In the genomic region with DNA sequence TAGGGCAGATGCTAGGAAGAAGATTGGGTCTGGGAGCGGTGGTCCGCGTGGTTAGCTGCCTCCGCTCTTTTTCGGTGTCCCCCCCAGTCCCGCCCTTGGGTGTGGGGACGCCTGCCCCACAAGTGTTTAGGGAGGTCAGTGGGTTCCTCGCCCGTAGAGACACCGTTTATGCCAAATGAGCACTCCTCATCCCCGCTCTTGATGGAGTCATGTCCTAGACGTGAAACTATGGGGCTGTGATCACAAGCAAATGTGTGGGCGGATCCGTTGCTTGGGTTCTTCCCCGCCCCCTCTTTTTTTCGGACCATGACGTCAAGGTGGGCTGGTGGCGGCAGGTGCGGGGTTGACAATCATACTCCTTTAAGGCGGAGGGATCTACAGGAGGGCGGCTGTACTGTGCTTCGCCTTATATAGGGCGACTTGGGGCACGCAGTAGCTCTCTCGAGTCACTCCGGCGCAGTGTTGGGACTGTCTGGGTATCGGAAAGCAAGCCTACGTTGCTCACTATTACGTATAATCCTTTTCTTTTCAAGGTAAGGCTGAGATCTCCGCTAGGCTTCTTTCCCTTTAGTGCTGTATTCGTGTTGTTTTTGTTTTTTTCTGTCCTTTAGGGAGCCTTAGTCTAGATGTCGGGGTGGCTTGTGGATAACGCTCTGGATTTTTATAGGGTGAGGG, we compare ENCODE assay signal across 8 cellular contexts. TPM values are rescaled to one million over a fixed set of nuclear protein-coding genes. Genes with fewer than 3 reads are reported as not detected.
DNase-seq lines count a peak whose midpoint lies in the region; ATAC-seq, FAIRE-seq and TF ChIP-seq lines count a peak whose summit lies in the region.

A gene (plus strand): TSS at position 439 of the 675 bp plus-strand sequence. CDS start 1,529 bp downstream, outside the sequence.

- H3K27me3 ChIP-seq in Caco-2 (replicated peaks; ENCODE audit: control insufficient read depth, insufficient read depth, low read length) = no peaks in the 10 kb centered on the region
- H3K27me3 ChIP-seq in H1 (replicated peaks in 1 of 4; ENCODE audit: control insufficient read depth in 3 of 4, extremely low read depth in 1 of 4, insufficient read depth in 3 of 4, low read length in 3 of 4) = no peaks in the 10 kb centered on the region
- H3K27me3 ChIP-seq in mesendoderm (ENCODE audit: insufficient read depth, low read length, poor library complexity) = no peaks in the 10 kb centered on the region

- peak within 1 kb of the TSS; percentile 80 for H3K4ac ChIP-seq in H1 (replicated peaks; ENCODE audit: insufficient read length, low read depth, low read length)
- peak within 1 kb of the TSS; percentile 88 for H3K4ac ChIP-seq in mesendoderm (ENCODE audit: low read depth, low read length)

- WGBS in H1 (ENCODE audit: extremely low coverage in 1 of 2, insufficient coverage in 1 of 2, insufficient read length in 1 of 2, insufficient replicate concordance in 2 of 2, low coverage in 1 of 2, low lambda C conversion rate in 2 of 2, missing lambda C conversion rate in 1 of 2), 2 experiments = 1% methylated on average over 31 of the region's 34 CpGs; no CpG with 5 or more reads in 1 of the 2 experiments
- no CpG with 5 or more reads among the region's 34 CpGs for WGBS in mesendoderm (ENCODE audit: extremely low coverage, insufficient coverage, low lambda C conversion rate)

- H3K4me2 ChIP-seq in H1 (ENCODE audit: insufficient read depth in 1 of 2, low read depth in 2 of 2, low read length in 2 of 2) (peak within 1 kb of the TSS; percentile 92 to 96), mesendoderm (ENCODE audit: low read length) (peak within 1 kb of the TSS; percentile 91)

- H2AFZ ChIP-seq in H1 (ENCODE audit: low read length) = peak within 1 kb of the TSS; percentile 64; the same call in 1 of the 2 replicates

- TF ChIP-seq RAD21 in H1 (IDR thresholded peaks at IDR 0.05 in 1 of 2, conservative IDR thresholded peaks at IDR 0.05 in 1 of 2; ENCODE audit: low read depth in 2 of 2, low read length in 2 of 2) = no peak

- peak within 1 kb of the TSS; percentile 43 for H3K14ac ChIP-seq in H1 (ENCODE audit: insufficient read length)

- POLR2A ChIA-PET in Caco-2 (lab: Charles Lee) (interaction anchor here (0.5 to 2.1 kb wide), 13 partner anchors 9 to 442 kb away, joined by 3 to 37 read pairs (median 4); a partner anchor contains a TSS), H1 (lab: Charles Lee; ENCODE audit: partially characterized antibody) (interaction anchor here (0.5 to 18.9 kb wide), 73 partner anchors 7 to 723 kb away, joined by 3 to 581 read pairs (median 5); a partner anchor contains a TSS)

- no peak for FAIRE-seq in H1 (lab: Jason Lieb, UNC)

- no peaks in the 10 kb centered on the region for H3K9me3 ChIP-seq in Caco-2
- no peaks in the 10 kb centered on the region for H3K9me3 ChIP-seq in H1 (ENCODE audit: insufficient read depth in 2 of 2, low read depth in 1 of 2, low read length in 1 of 2)

- H3K79me1 ChIP-seq in H1 (ENCODE audit: low read depth, low read length) (no peaks in the 10 kb centered on the region; the same call in 1 of the 2 replicates), mesendoderm (ENCODE audit: low read length) (peaks cover 15% of the 10 kb centered on the region)

- peaks cover 13% of the 10 kb centered on the region for H3K4me1 Mint-ChIP-seq in Caco-2 (ENCODE audit: low read depth, unreplicated experiment)

- H2AK5ac ChIP-seq in H1 (ENCODE audit: low read depth, low read length) = peak within 1 kb of the TSS; percentile 94; the same call in 1 of the 2 replicates
- H2AK5ac ChIP-seq in mesendoderm (ENCODE audit: low read length) = peak within 1 kb of the TSS; percentile 87

- DNase-seq in Caco-2 (peak; percentile 95 to 98), HT1080 (ENCODE audit: low read depth) (peak; percentile 99), NOMO-1 (lab: John Stamatoyannopoulos, UW; ENCODE audit: unreplicated experiment in 2 of 2) (peak; percentile 95), H1 (ENCODE audit: low read depth in 1 of 2, low spot score in 2 of 2) (peak; percentile 94 to 97), mesendoderm (peak; percentile 99)
- peak; percentile 90 to 92 (median 90) for DNase-seq in activated CD8-positive, alpha-beta memory T cell treated with anti-CD3 and anti-CD28 coated beads for 48 hours (ENCODE audit: low read depth in 2 of 3, low spot score in 2 of 3)
- peak; percentile 91 for DNase-seq in stimulated activated CD8-positive, alpha-beta memory T cell treated with anti-CD3 and anti-CD28 coated beads, Interleukin-12 subunit alpha, Interleukin-12 subunit beta, amount 100 ng/mL, for 4 hours (ENCODE audit: low read depth)

- H3K23ac ChIP-seq in H1 (ENCODE audit: insufficient read length) = no peak within 1 kb of the TSS
- H3K23ac ChIP-seq in mesendoderm (ENCODE audit: low read length) = peak within 1 kb of the TSS; percentile 96

- CTCF ChIA-PET in Caco-2 (lab: Charles Lee) = interaction anchor here (0.7 to 1.6 kb wide), 6 partner anchors 9 to 135 kb away, joined by 3 to 8 read pairs (median 4); a partner anchor contains a TSS
- CTCF ChIA-PET in H1 (lab: Charles Lee; ENCODE audit: partially characterized antibody) = interaction anchor here (0.6 to 8.1 kb wide), 13 partner anchors 8 to 78 kb away, joined by 3 to 102 read pairs (median 5); a partner anchor contains a TSS

- TF ChIP-seq EP300 in H1 (IDR thresholded peaks at IDR 0.05; ENCODE audit: borderline replicate concordance in 1 of 2, low read depth in 2 of 2, low read length in 2 of 2) = no peak

- ATAC-seq in GM21367 (IDR thresholded peaks at IDR 0.05; ENCODE audit: unreplicated experiment) = peak; percentile 46

- H3K56ac ChIP-seq in H1 (replicated peaks; ENCODE audit: insufficient read length, low read depth, low read length) (peak within 1 kb of the TSS; percentile 75), mesendoderm (ENCODE audit: low read length) (peak within 1 kb of the TSS; percentile 100)

- H3K36me3 Mint-ChIP-seq in Caco-2 (ENCODE audit: insufficient read depth, unreplicated experiment) = peaks cover 62% of the 10 kb centered on the region

- H4K5ac ChIP-seq in H1 (ENCODE audit: insufficient read length, low read depth, low read length) (peak within 1 kb of the TSS; percentile 61), mesendoderm (ENCODE audit: low read length) (peak within 1 kb of the TSS; percentile 45)

- intact Hi-C loops in Caco-2 (cut with micrococcal nuclease; ENCODE audit: unreplicated experiment) = loop anchor here (5.0 kb wide), 1 partner anchor 429 kb away; no protein-coding TSS in a partner anchor

- H2BK15ac ChIP-seq in H1 (ENCODE audit: low read length) = no peak within 1 kb of the TSS
- no peak within 1 kb of the TSS for H2BK15ac ChIP-seq in mesendoderm (replicated peaks; ENCODE audit: low read depth)

- TF ChIP-seq CTCF in Caco-2 (IDR thresholded peaks at IDR 0.05; ENCODE audit: insufficient read depth in 1 of 2, low read depth in 1 of 2, low read length in 1 of 2, severe bottlenecking in 1 of 2, unreplicated experiment in 1 of 2) (no peak), H1 (IDR thresholded peaks at IDR 0.05; ENCODE audit: control extremely low read depth in 1 of 3, insufficient read depth in 1 of 3, low read depth in 1 of 3, low read length in 3 of 3) (no peak)

- no peaks in the 10 kb centered on the region for H3K27me3 Mint-ChIP-seq in Caco-2 (ENCODE audit: insufficient read depth, unreplicated experiment)

- peaks cover 31 to 37% of the 10 kb centered on the region in 2 experiments for H4K20me1 ChIP-seq in H1 (replicated peaks in 1 of 2; ENCODE audit: control insufficient read depth in 1 of 2, insufficient read depth in 2 of 2, low read length in 2 of 2)

- H2BK5ac ChIP-seq in H1 (ENCODE audit: low read depth, low read length) = peak within 1 kb of the TSS; percentile 95
- H2BK5ac ChIP-seq in mesendoderm (ENCODE audit: low read length) = peak within 1 kb of the TSS; percentile 86

- H3K4me3 Mint-ChIP-seq in Caco-2 (ENCODE audit: unreplicated experiment) = peak within 1 kb of the TSS; percentile 97

- peak within 1 kb of the TSS; percentile 95 for H4K8ac ChIP-seq in H1 (ENCODE audit: extremely low read depth, insufficient read depth, low read length)
- no peak within 1 kb of the TSS for H4K8ac ChIP-seq in mesendoderm (ENCODE audit: low read depth, low read length)

- H3K79me2 ChIP-seq in H1 (ENCODE audit: control insufficient read depth in 1 of 2, insufficient read depth in 2 of 2, low read length in 2 of 2) (peaks cover 27 to 45% of the 10 kb centered on the region in 2 experiments), mesendoderm (ENCODE audit: control insufficient read depth, insufficient read depth, low read length) (peaks cover 49% of the 10 kb centered on the region)

- peak within 1 kb of the TSS; percentile 99 for H3K27ac Mint-ChIP-seq in Caco-2 (ENCODE audit: unreplicated experiment)

- no peak within 1 kb of the TSS for H2BK20ac ChIP-seq in H1 (ENCODE audit: low read length)

- H2BK120ac ChIP-seq in H1 (replicated peaks; ENCODE audit: low read depth, low read length) (no peak within 1 kb of the TSS), mesendoderm (ENCODE audit: low read depth, low read length) (peak within 1 kb of the TSS; percentile 69)

- no TSS peak for BruUV-seq in Caco-2 (replicated peaks; lab: Mats Ljungman, UMichigan)

- H3K18ac ChIP-seq in H1 (ENCODE audit: extremely low read depth, low read length) = peak within 1 kb of the TSS; percentile 89
- H3K18ac ChIP-seq in mesendoderm (ENCODE audit: low read length) = peak within 1 kb of the TSS; percentile 92

- peaks cover 12% of the 10 kb centered on the region for H3K23me2 ChIP-seq in H1 (ENCODE audit: low read depth, low read length)

- peak within 1 kb of the TSS; percentile 97 for H3K4me3 ChIP-seq in Caco-2 (ENCODE audit: low read depth, low read length)
- H3K4me3 ChIP-seq in H1 (ENCODE audit: extremely low read depth in 1 of 4, insufficient read depth in 2 of 4, low read depth in 3 of 4, low read length in 4 of 4) = peak within 1 kb of the TSS; percentile 55 to 100 (median 98)
- H3K4me3 ChIP-seq in mesendoderm (ENCODE audit: low read length) = peak within 1 kb of the TSS; percentile 100

- H3K4me1 ChIP-seq in Caco-2 (peaks cover 15% of the 10 kb centered on the region), H1 (replicated peaks in 1 of 4; ENCODE audit: control insufficient read depth in 3 of 4, insufficient read depth in 4 of 4, low read length in 3 of 4) (peaks cover 7 to 18% (median 14%) of the 10 kb centered on the region in 4 experiments), mesendoderm (ENCODE audit: control insufficient read depth, low read depth, low read length) (peaks cover 11% of the 10 kb centered on the region)

- H3K9ac ChIP-seq in H1 (replicated peaks in 1 of 4; ENCODE audit: extremely low read depth in 1 of 4, low read depth in 3 of 4, low read length in 3 of 4) = peak within 1 kb of the TSS; percentile 86 to 96 (median 92)
- peak within 1 kb of the TSS; percentile 100 for H3K9ac ChIP-seq in mesendoderm (ENCODE audit: low read length)

- no peaks in the 10 kb centered on the region for H3K9me3 Mint-ChIP-seq in Caco-2 (ENCODE audit: unreplicated experiment)

- H4K91ac ChIP-seq in H1 (replicated peaks; ENCODE audit: insufficient read length, low read length) = peak within 1 kb of the TSS; percentile 95

- H3K36me3 ChIP-seq in Caco-2 (ENCODE audit: control insufficient read depth, insufficient read depth, low read length) (peaks cover 6% of the 10 kb centered on the region), H1 (ENCODE audit: control insufficient read depth in 2 of 4, insufficient read depth in 4 of 4, low read length in 3 of 4) (peaks cover 35 to 40% (median 36%) of the 10 kb centered on the region in 4 experiments), mesendoderm (ENCODE audit: control insufficient read depth, insufficient read depth, low read length) (peaks cover 28% of the 10 kb centered on the region)

- TF ChIP-seq POLR2A in H1 (IDR thresholded peaks at IDR 0.05; ENCODE audit: control extremely low read depth in 1 of 2, low read depth in 2 of 2, low read length in 2 of 2) = peak; percentile 99 to 100

- peak within 1 kb of the TSS; percentile 84; the same call in 1 of the 2 replicates for H2BK12ac ChIP-seq in H1 (ENCODE audit: low read depth, low read length)

- H3K27ac ChIP-seq in H1 (ENCODE audit: low read depth, low read length) (peak within 1 kb of the TSS; percentile 95), mesendoderm (ENCODE audit: low read depth, low read length) (peak within 1 kb of the TSS; percentile 78)

RNA-seq across cellular contexts. Expression of the gene that starts here (rescaled TPM):
- total RNA-seq in Caco-2 (2022) = 967 and 1,046 TPM in 2 replicates
- total RNA-seq in HT1080 (2014; rRNA removed; shearing (Covaris generic)) = 1,711 and 1,925 TPM in 2 replicates
- 1,157 and 1,362 TPM in 2 replicates for polyA plus RNA-seq in HT1080 (2015; cell fraction: cytosol; rRNA removed)
- 2,491 and 2,674 TPM in 2 replicates for polyA plus RNA-seq in HT1080 (2015; cell fraction: nucleus; rRNA removed)
- total RNA-seq in H1 (2021; fragmentation: NEBNext Ultra II Directional; extraction: Animal tissue kit (Norgen Biotek cat#: 25700)) = 2,224 and 2,297 TPM in 2 replicates
- 1,244 and 1,564 TPM in 2 replicates for polyA plus RNA-seq in H1 (2011; rRNA removed)
- polyA plus RNA-seq in H1 (2011; cell fraction: cytosol; rRNA removed) = 1,987 TPM
- polyA plus RNA-seq in H1 (2011; cell fraction: nucleus; rRNA removed) = 1,165 TPM
- polyA plus RNA-seq in H1 (2012, experiment 1 of 2) = 2,191 to 2,644 TPM (median 2,404 TPM) in 4 replicates
- polyA plus RNA-seq in H1 (2012, experiment 2 of 2) = 384 TPM
- 1,706 TPM for polyA plus RNA-seq in H1 (2013, experiment 1 of 2)
- 1,654 TPM for polyA plus RNA-seq in H1 (2013, experiment 2 of 2)
- 1,724 and 1,899 TPM in 2 replicates for polyA minus RNA-seq in H1 (2011; rRNA and poly(A)+ RNA removed)
- polyA minus RNA-seq in H1 (2011; cell fraction: cytosol; rRNA and poly(A)+ RNA removed) = 850 TPM
- 610 TPM for polyA minus RNA-seq in H1 (2011; cell fraction: nucleus; rRNA and poly(A)+ RNA removed)
- 2,015 TPM for polyA plus RNA-seq in mesendoderm (2013, experiment 1 of 2)
- 2,012 TPM for polyA plus RNA-seq in mesendoderm (2013, experiment 2 of 2)

Comparison
In these comparisons a context has a peak if more than half of its experiments do, and no peak if none do; other contexts are left out.
1. Peak in every context shown above with its lines: DNase-seq, ATAC-seq, H3K4me3 ChIP-seq and H3K27ac ChIP-seq.